In genomic region chr11:34632105-34632780, GRCh38 we compare ENCODE assay signal across 11 cellular contexts. TPM values are rescaled to one million over a fixed set of nuclear protein-coding genes. Genes with fewer than 3 reads are reported as not detected.
DNase-seq lines count a peak whose midpoint lies in the region; FAIRE-seq and TF ChIP-seq lines count a peak whose summit lies in the region.
"Had no signal": no experiment of that assay in that cellular context is flagged by ENCODE, and none has a peak within 500 bp of the region (broad histone marks: within the 10 kb centered on the region; RNA-seq: fewer than 3 reads in every experiment).

No MANE protein-coding gene starts in this region.

- H3K9me3 Mint-ChIP-seq in nephron progenitor cell: no peaks in the 10 kb centered on the region
- H3K9me3 Mint-ChIP-seq: immature natural killer cell had no signal

- peak overlapping the region; percentile 85 for H3K27ac Mint-ChIP-seq in nephron progenitor cell
- H3K27ac Mint-ChIP-seq: activated naive CD8-positive, alpha-beta T cell; immature natural killer cell had no signal

- peaks cover 42% of the 10 kb centered on the region for H3K4me1 Mint-ChIP-seq in nephron progenitor cell

- DNase-seq in COR-L47 (lab: John Stamatoyannopoulos, UW): peak; percentile 94
- peak; percentile 89 for DNase-seq in NCI-H2196 (lab: John Stamatoyannopoulos, UW; ENCODE audit: unreplicated experiment)
- DNase-seq in epithelial cell of prostate (ENCODE audit: low read depth, low spot score): no peak
- DNase-seq in nephron progenitor cell: no peak
- no peak for DNase-seq in stimulated activated CD4-positive, alpha-beta T cell treated with anti-CD3 and anti-CD28 coated beads, Interleukin-12 subunit alpha, Interleukin-12 subunit beta, amount 100 ng/mL, for 4 hours
- no peak for DNase-seq in GM12891 (ENCODE audit: insufficient read length, low spot score)
- DNase-seq in activated effector memory CD4-positive, alpha-beta T cell treated with Interleukin-2 at 50 U/mL for 16 hours: no peak
- DNase-seq in Kasumi-1 (lab: John Stamatoyannopoulos, UW): no peak
- DNase-seq: immature natural killer cell had no signal

- H3K27me3 Mint-ChIP-seq in nephron progenitor cell (ENCODE audit: low read depth, poor library complexity): no peaks in the 10 kb centered on the region

- no peak for FAIRE-seq in GM12891 (lab: Jason Lieb, UNC)

- no peak for TF ChIP-seq POLR2A in GM12891 (IDR thresholded peaks at IDR 0.05; ENCODE audit: low read depth, low read length)

- H3K36me3 Mint-ChIP-seq in nephron progenitor cell (ENCODE audit: low read depth): no peaks in the 10 kb centered on the region
- H3K36me3 Mint-ChIP-seq: activated naive CD8-positive, alpha-beta T cell; immature natural killer cell had no signal

- TF ChIP-seq CTCF in nephron progenitor cell (IDR thresholded peaks at IDR 0.05): no peak

- peak overlapping the region; percentile 99 for H3K27ac ChIP-seq in epithelial cell of prostate
- H3K27ac ChIP-seq: SK-N-MC had no signal

- no peak overlapping the region for H3K4me3 Mint-ChIP-seq in nephron progenitor cell
- H3K4me3 Mint-ChIP-seq: activated naive CD8-positive, alpha-beta T cell; immature natural killer cell had no signal

TF ChIP-seq in GM12891, 5 proteins besides CTCF, POLR2A, EP300 and RAD21:
- TF ChIP-seq SPI1 (IDR thresholded peaks at IDR 0.05; ENCODE audit: low read depth, low read length): no peak
- no peak for TF ChIP-seq POLR2AphosphoS5 (IDR thresholded peaks at IDR 0.05; ENCODE audit: low read depth, low read length)
- no peak for TF ChIP-seq TAF1 (IDR thresholded peaks at IDR 0.05; ENCODE audit: low read depth, low read length)
- no peak for TF ChIP-seq PAX5 (IDR thresholded peaks at IDR 0.05; ENCODE audit: insufficient read depth, low read length, severe bottlenecking)
- TF ChIP-seq POU2F2 (IDR thresholded peaks at IDR 0.05; ENCODE audit: low read depth, low read length): no peak

RNA-seq across cellular contexts. Expression of gene EHF, which starts 11.3 kb away (rescaled TPM):
- 0.05 TPM for polyA plus RNA-seq in GM12891 (2012; ENCODE audit: low read depth, missing spikeins)
- polyA plus RNA-seq: immature natural killer cell had no signal

Comparison
In these comparisons a context has a peak if more than half of its experiments do, and no peak if none do; other contexts are left out.
1. DNase-seq: peak in COR-L47 (single experiment) and NCI-H2196 (single experiment); none in epithelial cell of prostate (single experiment), nephron progenitor cell (single experiment), stimulated activated CD4-positive, alpha-beta T cell treated with anti-CD3 and anti-CD28 coated beads, Interleukin-12 subunit alpha, Interleukin-12 subunit beta, amount 100 ng/mL, for 4 hours (single experiment), GM12891 (single experiment), activated effector memory CD4-positive, alpha-beta T cell treated with Interleukin-2 at 50 U/mL for 16 hours (single experiment) and Kasumi-1 (0 of 2).